ENCODE assay signal across 8 cellular contexts in genomic region chr1:91501527-91501859, GRCh38. TPM values are rescaled to one million over a fixed set of nuclear protein-coding genes. Genes with fewer than 3 reads are reported as not detected.
A peak's percentile ranks its signal among the peaks of the same experiment; 100 is the strongest.
DNase-seq lines count a peak whose midpoint lies in the region; ATAC-seq, FAIRE-seq and TF ChIP-seq lines count a peak whose summit lies in the region.

No MANE protein-coding gene starts in this region.

- H3K4me2 ChIP-seq in HepG2 (ENCODE audit: low read depth, low read length) = peak overlapping the region; percentile 69

- POLR2A ChIA-PET in AG04449 (lab: Yijun Ruan, JAX) (interaction anchor here (0.7 kb wide), 1 partner anchor 13 kb away, joined by 3 read pairs; no protein-coding TSS in a partner anchor), HepG2 (lab: Yijun Ruan, JAX) (no interaction called here)

- H4K20me1 ChIP-seq in HepG2 (ENCODE audit: insufficient read depth, low read length) = no peaks in the 10 kb centered on the region

- no peak for TF ChIP-seq RAD21 in HepG2 (CRISPR knock-in tag; IDR thresholded peaks at IDR 0.05)

- DNase-seq in AG04449 (ENCODE audit: low read depth, low spot score) (no peak), NCI-H2081 treated with DMSO at 0.1 percent for 48 hours (lab: John Stamatoyannopoulos, UW) (peak; percentile 59), astrocyte of the spinal cord (ENCODE audit: low read depth, low spot score) (peak; percentile 64), HepG2 (ENCODE audit: low spot score) (no peak), upper lobe of right lung (no peak)
- no peak for DNase-seq in activated effector memory CD4-positive, alpha-beta T cell treated with anti-CD3 and anti-CD28 coated beads, Interleukin-2, amount 50 U/mL, for 16 hours

- TF ChIP-seq EP300 in HepG2 (IDR thresholded peaks at IDR 0.05; ENCODE audit: low read depth in 2 of 2, low read length in 2 of 2) (no peak), HepG2 (CRISPR knock-in tag; IDR thresholded peaks at IDR 0.05; ENCODE audit: borderline replicate concordance) (no peak)

- no peaks in the 10 kb centered on the region for H3K36me3 ChIP-seq in HepG2 (replicated peaks in 1 of 2; ENCODE audit: control insufficient read depth in 1 of 2, insufficient read depth in 2 of 2, low read length in 2 of 2)
- H3K36me3 ChIP-seq in upper lobe of right lung = no peaks in the 10 kb centered on the region

- H3K27ac ChIP-seq in HepG2 (ENCODE audit: extremely low read length, insufficient read depth, low read length) (peak overlapping the region; percentile 81), upper lobe of right lung (peak overlapping the region; percentile 80)

- H3K9ac ChIP-seq in HepG2 (ENCODE audit: insufficient read depth, low read depth, low read length) = peak overlapping the region; percentile 61

- ATAC-seq in HG02884 (IDR thresholded peaks at IDR 0.05; ENCODE audit: unreplicated experiment) (peak; percentile 22), HepG2 (no peak), upper lobe of right lung (no peak)

- no peak overlapping the region for H2AFZ ChIP-seq in HepG2 (ENCODE audit: low read length)

- TF ChIP-seq POLR2A in HepG2 (IDR thresholded peaks at IDR 0.05; ENCODE audit: insufficient read depth in 1 of 2, low read depth in 2 of 2, low read length in 2 of 2) = no peak

- H3K79me2 ChIP-seq in HepG2 (ENCODE audit: insufficient read depth, low read length) = peaks cover 17% of the 10 kb centered on the region

- no TSS peak for BruUV-seq in HepG2 (replicated peaks; lab: Mats Ljungman, UMichigan)

- CTCF ChIA-PET in AG04449 (lab: Yijun Ruan, JAX) (interaction anchor here (0.8 to 5.6 kb wide), 13 partner anchors 11 to 790 kb away, joined by 3 to 63 read pairs (median 5); no protein-coding TSS in a partner anchor), HepG2 (lab: Yijun Ruan, JAX; ENCODE audit: low intra/inter-chr PET ratio, low total read pairs) (no interaction called here)

- H3K4me1 ChIP-seq in HepG2 (ENCODE audit: insufficient read depth, low read length) (peaks cover 23% of the 10 kb centered on the region), upper lobe of right lung (peaks cover 8% of the 10 kb centered on the region)

- H3K9me3 ChIP-seq in HepG2 (ENCODE audit: low read length) (no peaks in the 10 kb centered on the region), upper lobe of right lung (no peaks in the 10 kb centered on the region)

- intact Hi-C loops in HepG2 (cut with micrococcal nuclease; ENCODE audit: unreplicated experiment) = loop anchor here (1.0 to 5.0 kb wide), 2 partner anchors 219 to 326 kb away; no protein-coding TSS in a partner anchor
- intact Hi-C loops in upper lobe of right lung (cut with DNase I) = no loop called here

- WGBS in HepG2 (ENCODE audit: low lambda C conversion rate) = under 1% methylated on average over 9 of the region's 9 CpGs

- in situ Hi-C loops in astrocyte of the spinal cord (cut with HindIII; ENCODE audit: low sequenced_read_pairs) = no loop called here
- in situ Hi-C loops in HepG2 (cut with HindIII; ENCODE audit: extremely low pct_ligation_motif_present, low pct_unique_long_range_greater_than_20kb) = no loop called here

- FAIRE-seq in HepG2 (lab: Jason Lieb, UNC) = no peak

- TF ChIP-seq CTCF in AG04449 (IDR thresholded peaks at IDR 0.05; ENCODE audit: insufficient read depth, low read length, missing control alignments) = no peak
- TF ChIP-seq CTCF in GM12875 (IDR thresholded peaks at IDR 0.05; ENCODE audit: borderline replicate concordance, insufficient read depth, low read depth, low read length) = no peak
- no peak for TF ChIP-seq CTCF in astrocyte of the spinal cord (IDR thresholded peaks at IDR 0.05; ENCODE audit: low read depth, low read length)
- TF ChIP-seq CTCF in HepG2 (CRISPR knock-in tag; IDR thresholded peaks at IDR 0.05) = no peak; the same call in 1 of the 2 replicates
- TF ChIP-seq CTCF in upper lobe of right lung (IDR thresholded peaks at IDR 0.05) = no peak

- H3K27me3 ChIP-seq in HepG2 (ENCODE audit: control insufficient read depth in 1 of 2, insufficient read depth in 2 of 2, low read length in 2 of 2) (no peaks in the 10 kb centered on the region), upper lobe of right lung (no peaks in the 10 kb centered on the region)

- H3K4me3 ChIP-seq in AG04449 (ENCODE audit: low read depth, low read length) (peak overlapping the region; percentile 88), GM12875 (ENCODE audit: low read depth, low read length) (peak overlapping the region; percentile 88), astrocyte of the spinal cord (ENCODE audit: low read depth, low read length) (peak overlapping the region; percentile 76), HepG2 (replicated peaks in 1 of 3; ENCODE audit: insufficient read depth in 1 of 3, low read depth in 2 of 3, low read length in 3 of 3) (peak overlapping the region; percentile 44 to 69 (median 49); a peak in 5 of 6 replicates), upper lobe of right lung (peak overlapping the region; percentile 74)

TF ChIP-seq in HepG2, 621 proteins besides CTCF, POLR2A, EP300 and RAD21 (continues in another document):
- TF ChIP-seq SMARCE1 (IDR thresholded peaks at IDR 0.05; ENCODE audit: borderline replicate concordance) = no peak
- TF ChIP-seq DMAP1 (CRISPR knock-in tag; IDR thresholded peaks at IDR 0.05) = no peak
- TF ChIP-seq SSRP1 (CRISPR knock-in tag; IDR thresholded peaks at IDR 0.05) = no peak
- peak; percentile 51 for TF ChIP-seq MAFF (IDR thresholded peaks at IDR 0.05; ENCODE audit: low read depth, low read length)
- no peak for TF ChIP-seq MAX (IDR thresholded peaks at IDR 0.05)
- TF ChIP-seq MAFK (conservative IDR thresholded peaks at IDR 0.05 in 1 of 2, IDR thresholded peaks at IDR 0.05 in 1 of 2; ENCODE audit: low read length in 2 of 2) = peak in 1 of 2 experiments; percentile 35; a peak in 1 of 4 replicates
- no peak for TF ChIP-seq ARID3A (IDR thresholded peaks at IDR 0.05; ENCODE audit: low read depth, low read length)
- peak; percentile 25 for TF ChIP-seq U2AF1 (optimal IDR thresholded peaks at IDR 0.05; ENCODE audit: low read depth, low read length)
- 0 out of 2 replicates have a peak, but pooled peaks have one; percentile 2 for TF ChIP-seq KLF12 (CRISPR knock-in tag; IDR thresholded peaks at IDR 0.05; ENCODE audit: borderline replicate concordance)
- 0 out of 2 replicates have a peak, but pooled peaks have one; percentile 3 for TF ChIP-seq ZNF564 (CRISPR knock-in tag; IDR thresholded peaks at IDR 0.05)
- TF ChIP-seq NCOR1 (IDR thresholded peaks at IDR 0.05; ENCODE audit: borderline replicate concordance, low read length) = peak; percentile 22; the same call in 1 of the 2 replicates
- TF ChIP-seq ZNF343 (CRISPR knock-in tag; IDR thresholded peaks at IDR 0.05) = no peak
- 0 out of 2 replicates have a peak, but pooled peaks have one; percentile 27 for TF ChIP-seq NAIF1 (CRISPR knock-in tag; IDR thresholded peaks at IDR 0.05; ENCODE audit: borderline replicate concordance)

RNA-seq across cellular contexts. Expression of gene CDC7, which starts 0.8 kb away (rescaled TPM):
- 12.6 and 19.2 TPM in 2 replicates for total RNA-seq in HepG2 (2016; rRNA removed; fragmentation: Illumina TruSeq; extraction: Trizol)
- 8.9 and 13.3 TPM in 2 replicates for total RNA-seq in HepG2 (2016; cell fraction: cytosol; rRNA removed; fragmentation: Illumina TruSeq; extraction: Trizol; ENCODE audit: low read depth)
- 12.7 and 17.3 TPM in 2 replicates for total RNA-seq in HepG2 (2016; cell fraction: insoluble cytoplasmic fraction; rRNA removed; fragmentation: Illumina TruSeq; extraction: Trizol)
- total RNA-seq in HepG2 (2016; cell fraction: membrane; rRNA removed; fragmentation: Illumina TruSeq; extraction: Trizol) = 5.8 and 8.1 TPM in 2 replicates
- total RNA-seq in HepG2 (2016; cell fraction: nucleus; rRNA removed; fragmentation: Illumina TruSeq; extraction: Trizol) = 12.3 and 15.6 TPM in 2 replicates
- 2.3 and 2.5 TPM in 2 replicates for polyA plus RNA-seq in HepG2 (2011; rRNA removed)
- 1.0 and 1.2 TPM in 2 replicates for polyA plus RNA-seq in HepG2 (2011; cell fraction: cytosol; rRNA removed)
- polyA plus RNA-seq in HepG2 (2011; cell fraction: nucleus; rRNA removed) = 7.1 and 10.3 TPM in 2 replicates
- 2.8 and 3.6 TPM in 2 replicates for polyA plus RNA-seq in HepG2 (2012)
- polyA plus RNA-seq in HepG2 (2016; cell fraction: cytosol; fragmentation: Illumina TruSeq; extraction: Trizol; ENCODE audit: low read depth) = 0.80 and 0.94 TPM in 2 replicates
- 12.3 and 12.4 TPM in 2 replicates for polyA plus RNA-seq in HepG2 (2016; cell fraction: insoluble cytoplasmic fraction; fragmentation: Illumina TruSeq; extraction: Trizol; ENCODE audit: low read depth)
- 1.9 and 2.0 TPM in 2 replicates for polyA plus RNA-seq in HepG2 (2016; cell fraction: membrane; fragmentation: Illumina TruSeq; extraction: Trizol; ENCODE audit: low read depth)
- 26.6 and 27.9 TPM in 2 replicates for polyA plus RNA-seq in HepG2 (2016; cell fraction: nucleus; fragmentation: Illumina TruSeq; extraction: Trizol; ENCODE audit: insufficient read depth, low read depth)
- 2.2 and 24.5 TPM in 2 replicates for polyA minus RNA-seq in HepG2 (2011; rRNA and poly(A)+ RNA removed; ENCODE audit: low replicate concordance)
- 4.2 and 5.4 TPM in 2 replicates for polyA minus RNA-seq in HepG2 (2011; cell fraction: cytosol; rRNA and poly(A)+ RNA removed)
- polyA minus RNA-seq in HepG2 (2011; cell fraction: nucleus; rRNA and poly(A)+ RNA removed) = 29.9 and 30.3 TPM in 2 replicates
- 4.3 TPM for total RNA-seq in upper lobe of right lung

Comparison
In these comparisons a context has a peak if more than half of its experiments do, and no peak if none do; other contexts are left out.
1. DNase-seq: peak in NCI-H2081 treated with DMSO at 0.1 percent for 48 hours (single experiment) and astrocyte of the spinal cord (single experiment); none in AG04449 (single experiment), HepG2 (single experiment), upper lobe of right lung (single experiment) and activated effector memory CD4-positive, alpha-beta T cell treated with anti-CD3 and anti-CD28 coated beads, Interleukin-2, amount 50 U/mL, for 16 hours (single experiment).
2. Peak in every context shown above with its lines, with median percentiles within 50 percentile points of each other: H3K4me3 ChIP-seq.